1 cellular context compared by ENCODE assay signal in the genomic region with DNA sequence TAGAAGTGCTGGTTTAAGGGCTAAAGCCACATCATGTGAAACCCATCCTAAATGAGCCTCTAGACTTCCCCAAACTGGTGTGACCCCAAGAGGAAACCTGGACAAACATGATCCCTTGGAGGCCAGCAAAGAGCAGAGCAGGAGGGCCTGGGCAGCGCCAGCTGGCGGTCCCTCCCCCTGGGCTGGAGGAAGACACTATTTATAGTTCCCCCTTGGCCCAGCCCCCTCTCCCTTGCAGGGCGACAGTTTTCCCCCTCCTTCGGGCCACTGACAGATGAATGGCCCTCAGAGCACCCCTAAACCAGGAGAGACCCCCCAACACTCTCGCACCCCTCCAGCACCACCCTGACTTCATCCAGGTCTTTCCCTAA.
TF ChIP-seq lines count a peak whose summit lies in the region.

No MANE protein-coding gene starts in this region.

TF ChIP-seq in HCT116, 20 proteins besides CTCF, POLR2A, EP300 and RAD21 (continued from another document):
- TF ChIP-seq, protein P1, sequence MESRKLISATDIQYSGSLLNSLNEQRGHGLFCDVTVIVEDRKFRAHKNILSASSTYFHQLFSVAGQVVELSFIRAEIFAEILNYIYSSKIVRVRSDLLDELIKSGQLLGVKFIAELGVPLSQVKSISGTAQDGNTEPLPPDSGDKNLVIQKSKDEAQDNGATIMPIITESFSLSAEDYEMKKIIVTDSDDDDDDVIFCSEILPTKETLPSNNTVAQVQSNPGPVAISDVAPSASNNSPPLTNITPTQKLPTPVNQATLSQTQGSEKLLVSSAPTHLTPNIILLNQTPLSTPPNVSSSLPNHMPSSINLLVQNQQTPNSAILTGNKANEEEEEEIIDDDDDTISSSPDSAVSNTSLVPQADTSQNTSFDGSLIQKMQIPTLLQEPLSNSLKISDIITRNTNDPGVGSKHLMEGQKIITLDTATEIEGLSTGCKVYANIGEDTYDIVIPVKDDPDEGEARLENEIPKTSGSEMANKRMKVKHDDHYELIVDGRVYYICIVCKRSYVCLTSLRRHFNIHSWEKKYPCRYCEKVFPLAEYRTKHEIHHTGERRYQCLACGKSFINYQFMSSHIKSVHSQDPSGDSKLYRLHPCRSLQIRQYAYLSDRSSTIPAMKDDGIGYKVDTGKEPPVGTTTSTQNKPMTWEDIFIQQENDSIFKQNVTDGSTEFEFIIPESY (IDR thresholded peaks at IDR 0.05; ENCODE audit: extremely low read depth, insufficient replicate concordance, low read length): no peak
- no peak for TF ChIP-seq EGR1 (IDR thresholded peaks at IDR 0.05; ENCODE audit: low read depth)
- no peak for TF ChIP-seq EZH2phosphoT487 (IDR thresholded peaks at IDR 0.05; ENCODE audit: borderline replicate concordance)
- no peak for TF ChIP-seq SRF (IDR thresholded peaks at IDR 0.05; ENCODE audit: low read depth)
- TF ChIP-seq ELF1 (IDR thresholded peaks at IDR 0.05; ENCODE audit: borderline replicate concordance, low read depth): no peak
TF ChIP-seq in HCT116: peak in this region for 0.
